Comparison of ENCODE assay signal across 17 cellular contexts in genomic region chrX:340121-340520, GRCh38.
"Had no signal": no experiment of that assay in that cellular context is flagged by ENCODE, and none has a peak within 500 bp of the region (broad histone marks: within the 10 kb centered on the region; RNA-seq: fewer than 3 reads in every experiment).

No MANE protein-coding gene starts in this region.

- H3K4me3 ChIP-seq: cardiac muscle cell, dorsolateral prefrontal cortex, SK-N-MC, thyroid gland, uterus had no signal

- ATAC-seq: left colon, sciatic nerve, T-cell had no signal

- H3K27me3 Mint-ChIP-seq: activated CD4-positive, alpha-beta memory T cell treated with anti-CD3 and anti-CD28 coated beads for 36 hours; activated naive CD4-positive, alpha-beta T cell treated with anti-CD3 and anti-CD28 coated beads, Interleukin-2, amount 10 ng/mL, durations not matched to agents 7 days and 5 days; T-cell had no signal

- H3K27me3 ChIP-seq: cardiac muscle cell, dorsolateral prefrontal cortex, thyroid gland, uterus had no signal

- H3K36me3 ChIP-seq: thyroid gland, uterus had no signal

- H3K4me1 ChIP-seq: thyroid gland, uterus had no signal

- DNase-seq: activated CD4-positive, alpha-beta memory T cell treated with anti-CD3 and anti-CD28 coated beads for 36 hours; activated CD4-positive, alpha-beta T cell treated with anti-CD3 and anti-CD28 coated beads for 1 hour; activated naive CD4-positive, alpha-beta T cell treated with anti-CD3 and anti-CD28 coated beads, Interleukin-2, amount 10 ng/mL, durations not matched to agents 7 days and 5 days; endodermal cell; mesenchymal stem cell; nucleus accumbens; stimulated activated CD4-positive, alpha-beta T cell treated with anti-CD3 and anti-CD28 coated beads, Interleukin-1b, Interleukin-23, amount 100 ng/mL, for 48 hours; T-cell; T-helper 9 cell; thyroid gland; uterus had no signal

- H3K4me3 Mint-ChIP-seq: activated CD4-positive, alpha-beta memory T cell treated with anti-CD3 and anti-CD28 coated beads for 36 hours; activated naive CD4-positive, alpha-beta T cell treated with anti-CD3 and anti-CD28 coated beads, Interleukin-2, amount 10 ng/mL, durations not matched to agents 7 days and 5 days; endodermal cell; nephron; T-cell had no signal

- H3K27ac Mint-ChIP-seq: activated CD4-positive, alpha-beta memory T cell treated with anti-CD3 and anti-CD28 coated beads for 36 hours; activated naive CD4-positive, alpha-beta T cell treated with anti-CD3 and anti-CD28 coated beads, Interleukin-2, amount 10 ng/mL, durations not matched to agents 7 days and 5 days; endodermal cell; nephron; T-cell had no signal

- H3K4me1 Mint-ChIP-seq: activated naive CD4-positive, alpha-beta T cell treated with anti-CD3 and anti-CD28 coated beads, Interleukin-2, amount 10 ng/mL, durations not matched to agents 7 days and 5 days; endodermal cell; nephron; T-cell had no signal

- H3K27ac ChIP-seq: cardiac muscle cell, dorsolateral prefrontal cortex, SK-N-MC, thyroid gland, uterus had no signal

- H3K9me3 ChIP-seq: thyroid gland, uterus had no signal

- H3K9me3 Mint-ChIP-seq: activated CD4-positive, alpha-beta memory T cell treated with anti-CD3 and anti-CD28 coated beads for 36 hours; T-cell had no signal
